Comparison of ENCODE assay signal across 8 cellular contexts in the genomic region with DNA sequence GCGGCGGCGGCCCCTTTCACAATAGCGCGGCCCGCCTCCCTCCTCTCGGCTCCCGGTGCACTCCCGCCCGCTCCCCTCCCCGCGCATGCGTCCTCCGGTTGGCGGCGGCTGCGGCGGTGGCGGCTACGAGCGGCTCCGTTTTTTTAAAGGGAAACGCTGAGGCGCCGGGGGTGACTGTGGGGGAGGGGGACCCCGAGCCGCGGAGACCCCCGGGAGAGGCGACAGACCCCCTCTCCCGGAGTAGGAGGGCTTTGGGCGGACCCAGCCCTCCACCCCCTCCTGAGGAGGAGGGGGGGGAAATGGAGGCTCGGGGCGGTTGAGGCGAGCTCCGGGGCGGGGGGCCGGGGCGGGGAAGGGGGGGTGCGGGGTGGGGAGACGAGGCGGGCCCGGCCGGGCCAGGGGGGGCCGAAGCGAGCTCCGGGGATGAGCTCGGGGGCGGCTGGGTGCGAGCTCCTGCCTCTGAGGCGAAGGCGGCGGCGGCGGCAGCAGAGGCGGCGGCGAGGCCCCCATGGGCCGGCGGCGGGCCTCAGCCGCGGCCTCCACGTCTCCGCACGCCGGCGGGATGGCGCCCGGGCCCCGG. TPM values are rescaled to one million over a fixed set of nuclear protein-coding genes. Genes with fewer than 3 reads are reported as not detected.
DNase-seq lines count a peak whose midpoint lies in the region; ATAC-seq and TF ChIP-seq lines count a peak whose summit lies in the region.

A gene with protein sequence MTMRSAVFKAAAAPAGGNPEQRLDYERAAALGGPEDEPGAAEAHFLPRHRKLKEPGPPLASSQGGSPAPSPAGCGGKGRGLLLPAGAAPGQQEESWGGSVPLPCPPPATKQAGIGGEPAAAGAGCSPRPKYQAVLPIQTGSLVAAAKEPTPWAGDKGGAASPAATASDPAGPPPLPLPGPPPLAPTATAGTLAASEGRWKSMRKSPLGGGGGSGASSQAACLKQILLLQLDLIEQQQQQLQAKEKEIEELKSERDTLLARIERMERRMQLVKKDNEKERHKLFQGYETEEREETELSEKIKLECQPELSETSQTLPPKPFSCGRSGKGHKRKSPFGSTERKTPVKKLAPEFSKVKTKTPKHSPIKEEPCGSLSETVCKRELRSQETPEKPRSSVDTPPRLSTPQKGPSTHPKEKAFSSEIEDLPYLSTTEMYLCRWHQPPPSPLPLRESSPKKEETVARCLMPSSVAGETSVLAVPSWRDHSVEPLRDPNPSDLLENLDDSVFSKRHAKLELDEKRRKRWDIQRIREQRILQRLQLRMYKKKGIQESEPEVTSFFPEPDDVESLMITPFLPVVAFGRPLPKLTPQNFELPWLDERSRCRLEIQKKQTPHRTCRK (plus strand): TSS at position 86 of the 580 bp plus-strand sequence. CDS start 642 bp downstream, outside the sequence.

- H3K36me3 ChIP-seq in kidney epithelial cell (ENCODE audit: control insufficient read depth, insufficient read depth, low read length) = no peaks in the 10 kb centered on the region

- H3K4me3 ChIP-seq in choroid plexus epithelial cell (ENCODE audit: low read depth, low read length) (peak within 1 kb of the TSS; percentile 97), kidney epithelial cell (ENCODE audit: low read depth, low read length) (peak within 1 kb of the TSS; percentile 89)

- H3K27me3 ChIP-seq in kidney epithelial cell (ENCODE audit: control insufficient read depth, insufficient read depth, low read length) = no peaks in the 10 kb centered on the region

- CTCF ChIA-PET in GM10248 (lab: Yijun Ruan, JAX) = interaction anchor here (1.5 to 8.0 kb wide), 3 partner anchors 10 to 46 kb away, joined by 5 to 105 read pairs (median 16); no protein-coding TSS in a partner anchor

- no peak for TF ChIP-seq CTCF in GM10248 (IDR thresholded peaks at IDR 0.05; ENCODE audit: control extremely low read depth, extremely low read depth, low read depth, missing control alignments)
- no peak for TF ChIP-seq CTCF in choroid plexus epithelial cell (conservative IDR thresholded peaks at IDR 0.05; ENCODE audit: low read depth, low read length)
- TF ChIP-seq CTCF in kidney epithelial cell (IDR thresholded peaks at IDR 0.05; ENCODE audit: insufficient read depth, low read length, poor library complexity, severe bottlenecking) = no peak

- POLR2A ChIA-PET in GM10248 (lab: Yijun Ruan, JAX) = interaction anchor here (0.6 to 1.1 kb wide), 4 partner anchors 9 to 355 kb away, joined by 3 to 8 read pairs (median 4); a partner anchor contains a TSS

- ATAC-seq in HG02938 (IDR thresholded peaks at IDR 0.05; ENCODE audit: unreplicated experiment) (peak; percentile 36), GM18870 (IDR thresholded peaks at IDR 0.05; ENCODE audit: unreplicated experiment) (no peak)

- peak; percentile 94 for DNase-seq in GM10248 (ENCODE audit: extremely low spot score)
- DNase-seq in NCI-H226 = peak; percentile 68
- peak; percentile 82 to 83 for DNase-seq in activated CD4-positive, alpha-beta T cell treated with anti-CD3 and anti-CD28 coated beads for 4 hours
- DNase-seq in choroid plexus epithelial cell (ENCODE audit: low read depth) = peak; percentile 82
- DNase-seq in kidney epithelial cell (ENCODE audit: low read depth) = no peak
- peak; percentile 74 to 81 for DNase-seq in stimulated activated CD4-positive, alpha-beta T cell treated with anti-CD3 and anti-CD28 coated beads, Interleukin-15, amount 100 ng/mL, for 1 hour (ENCODE audit: low read depth in 1 of 2, low spot score in 1 of 2)

RNA-seq across cellular contexts. Expression of the gene that starts here (rescaled TPM):
- total RNA-seq in kidney epithelial cell = 40.6 and 47.4 TPM in 2 replicates
